Comparison of ENCODE assay signal across 1 cellular context in genomic region chr17:8888704-8889302, GRCh38.
TF ChIP-seq lines count a peak whose summit lies in the region.

No MANE protein-coding gene starts in this region.

TF ChIP-seq in A549, 52 proteins besides CTCF, POLR2A, EP300 and RAD21 (continued from another document):
- TF ChIP-seq, protein P1, sequence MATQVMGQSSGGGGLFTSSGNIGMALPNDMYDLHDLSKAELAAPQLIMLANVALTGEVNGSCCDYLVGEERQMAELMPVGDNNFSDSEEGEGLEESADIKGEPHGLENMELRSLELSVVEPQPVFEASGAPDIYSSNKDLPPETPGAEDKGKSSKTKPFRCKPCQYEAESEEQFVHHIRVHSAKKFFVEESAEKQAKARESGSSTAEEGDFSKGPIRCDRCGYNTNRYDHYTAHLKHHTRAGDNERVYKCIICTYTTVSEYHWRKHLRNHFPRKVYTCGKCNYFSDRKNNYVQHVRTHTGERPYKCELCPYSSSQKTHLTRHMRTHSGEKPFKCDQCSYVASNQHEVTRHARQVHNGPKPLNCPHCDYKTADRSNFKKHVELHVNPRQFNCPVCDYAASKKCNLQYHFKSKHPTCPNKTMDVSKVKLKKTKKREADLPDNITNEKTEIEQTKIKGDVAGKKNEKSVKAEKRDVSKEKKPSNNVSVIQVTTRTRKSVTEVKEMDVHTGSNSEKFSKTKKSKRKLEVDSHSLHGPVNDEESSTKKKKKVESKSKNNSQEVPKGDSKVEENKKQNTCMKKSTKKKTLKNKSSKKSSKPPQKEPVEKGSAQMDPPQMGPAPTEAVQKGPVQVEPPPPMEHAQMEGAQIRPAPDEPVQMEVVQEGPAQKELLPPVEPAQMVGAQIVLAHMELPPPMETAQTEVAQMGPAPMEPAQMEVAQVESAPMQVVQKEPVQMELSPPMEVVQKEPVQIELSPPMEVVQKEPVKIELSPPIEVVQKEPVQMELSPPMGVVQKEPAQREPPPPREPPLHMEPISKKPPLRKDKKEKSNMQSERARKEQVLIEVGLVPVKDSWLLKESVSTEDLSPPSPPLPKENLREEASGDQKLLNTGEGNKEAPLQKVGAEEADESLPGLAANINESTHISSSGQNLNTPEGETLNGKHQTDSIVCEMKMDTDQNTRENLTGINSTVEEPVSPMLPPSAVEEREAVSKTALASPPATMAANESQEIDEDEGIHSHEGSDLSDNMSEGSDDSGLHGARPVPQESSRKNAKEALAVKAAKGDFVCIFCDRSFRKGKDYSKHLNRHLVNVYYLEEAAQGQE (IDR thresholded peaks at IDR 0.05): no peak
- TF ChIP-seq HOXB5 (CRISPR knock-in tag; IDR thresholded peaks at IDR 0.05) (no peak), ZC3H11A (IDR thresholded peaks at IDR 0.05) (no peak), RFX5 (IDR thresholded peaks at IDR 0.05) (no peak), RARB (CRISPR knock-in tag; IDR thresholded peaks at IDR 0.05) (no peak), GATA3 (IDR thresholded peaks at IDR 0.05; ENCODE audit: borderline replicate concordance) (no peak), ESRRA (IDR thresholded peaks at IDR 0.05; ENCODE audit: borderline replicate concordance, low read length) (no peak), EHMT2 (IDR thresholded peaks at IDR 0.05; ENCODE audit: low read depth) (no peak), CEBPB (IDR thresholded peaks at IDR 0.05) (no peak), MAZ (IDR thresholded peaks at IDR 0.05; ENCODE audit: borderline replicate concordance, low read depth, low read length) (no peak)
- TF ChIP-seq, protein P2, sequence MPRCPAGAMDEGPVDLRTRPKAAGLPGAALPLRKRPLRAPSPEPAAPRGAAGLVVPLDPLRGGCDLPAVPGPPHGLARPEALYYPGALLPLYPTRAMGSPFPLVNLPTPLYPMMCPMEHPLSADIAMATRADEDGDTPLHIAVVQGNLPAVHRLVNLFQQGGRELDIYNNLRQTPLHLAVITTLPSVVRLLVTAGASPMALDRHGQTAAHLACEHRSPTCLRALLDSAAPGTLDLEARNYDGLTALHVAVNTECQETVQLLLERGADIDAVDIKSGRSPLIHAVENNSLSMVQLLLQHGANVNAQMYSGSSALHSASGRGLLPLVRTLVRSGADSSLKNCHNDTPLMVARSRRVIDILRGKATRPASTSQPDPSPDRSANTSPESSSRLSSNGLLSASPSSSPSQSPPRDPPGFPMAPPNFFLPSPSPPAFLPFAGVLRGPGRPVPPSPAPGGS (IDR thresholded peaks at IDR 0.05): no peak
- TF ChIP-seq, protein P3, sequence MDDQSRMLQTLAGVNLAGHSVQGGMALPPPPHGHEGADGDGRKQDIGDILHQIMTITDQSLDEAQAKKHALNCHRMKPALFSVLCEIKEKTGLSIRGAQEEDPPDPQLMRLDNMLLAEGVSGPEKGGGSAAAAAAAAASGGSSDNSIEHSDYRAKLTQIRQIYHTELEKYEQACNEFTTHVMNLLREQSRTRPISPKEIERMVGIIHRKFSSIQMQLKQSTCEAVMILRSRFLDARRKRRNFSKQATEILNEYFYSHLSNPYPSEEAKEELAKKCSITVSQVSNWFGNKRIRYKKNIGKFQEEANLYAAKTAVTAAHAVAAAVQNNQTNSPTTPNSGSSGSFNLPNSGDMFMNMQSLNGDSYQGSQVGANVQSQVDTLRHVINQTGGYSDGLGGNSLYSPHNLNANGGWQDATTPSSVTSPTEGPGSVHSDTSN (IDR thresholded peaks at IDR 0.05): no peak
